23 cellular contexts compared by ENCODE assay signal in the genomic region with DNA sequence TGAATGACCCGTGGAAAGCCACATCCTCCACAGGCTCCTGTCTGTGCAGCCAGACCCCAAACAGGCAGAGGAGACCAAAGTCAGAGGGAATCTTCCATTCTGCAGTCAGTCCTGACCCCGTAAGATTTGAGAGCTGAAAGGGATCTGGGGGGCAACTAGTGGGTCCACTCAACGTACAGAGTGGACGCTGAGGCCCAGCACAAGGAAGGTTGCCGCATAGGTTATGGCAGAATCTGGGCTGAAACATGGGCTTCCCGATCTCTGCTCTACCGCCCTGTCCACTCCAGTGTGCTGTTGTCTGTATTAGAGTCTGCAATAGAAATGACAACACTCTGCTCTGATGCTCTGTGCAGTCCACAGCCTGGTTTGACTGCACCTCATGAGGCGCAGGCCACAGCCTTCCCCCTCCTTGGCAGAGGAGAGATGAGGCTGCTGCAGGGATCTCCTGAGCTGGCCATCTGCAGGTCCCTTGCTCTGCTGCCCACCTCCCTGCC. TPM values are rescaled to one million over a fixed set of nuclear protein-coding genes. Genes with fewer than 3 reads are reported as not detected.
A peak's percentile ranks its signal among the peaks of the same experiment; 100 is the strongest.
DNase-seq lines count a peak whose midpoint lies in the region; ATAC-seq, FAIRE-seq and TF ChIP-seq lines count a peak whose summit lies in the region.
"Had no signal": no experiment of that assay in that cellular context is flagged by ENCODE, and none has a peak within 500 bp of the region (broad histone marks: within the 10 kb centered on the region; RNA-seq: fewer than 3 reads in every experiment).

No MANE protein-coding gene starts in this region.

- H2BK5ac ChIP-seq in H1 (ENCODE audit: low read depth, low read length), result no peak overlapping the region

- H3K56ac ChIP-seq in H1 (replicated peaks; ENCODE audit: insufficient read length, low read depth, low read length), result no peak overlapping the region

- CTCF ChIA-PET in Caco-2 (lab: Charles Lee) (interaction anchor here (4.8 kb wide), 1 partner anchor 60 kb away, joined by 27 read pairs; no protein-coding TSS in a partner anchor), H1 (lab: Charles Lee; ENCODE audit: partially characterized antibody) (interaction anchor here (1.1 to 12.1 kb wide), 6 partner anchors 11 to 93 kb away, joined by 3 to 117 read pairs (median 4); a partner anchor contains a TSS)

- H3F3A ChIP-seq in neural progenitor cell (ENCODE audit: low read depth), result peaks cover 34% of the 10 kb centered on the region

- FAIRE-seq in H1 (lab: Jason Lieb, UNC), result no peak

- 91% methylated on average over 8 of the region's 8 CpGs; no CpG with 5 or more reads in 1 of the 2 experiments for WGBS in H1 (ENCODE audit: extremely low coverage in 1 of 2, insufficient coverage in 1 of 2, insufficient read length in 1 of 2, insufficient replicate concordance in 2 of 2, low coverage in 1 of 2, low lambda C conversion rate in 2 of 2, missing lambda C conversion rate in 1 of 2), 2 experiments
- 94 to 97% methylated on average over 8 of the region's 8 CpGs for WGBS in aorta, 2 donors

- H3K9me3 Mint-ChIP-seq in Caco-2 (ENCODE audit: unreplicated experiment) (no peaks in the 10 kb centered on the region), neural progenitor cell (no peaks in the 10 kb centered on the region)
- H3K9me3 Mint-ChIP-seq: activated naive CD8-positive, alpha-beta T cell treated with anti-CD3 and anti-CD28 coated beads, Interleukin-2, amount 50 U/mL, for 24 hours; activated T-cell treated with anti-CD3 and anti-CD28 coated beads, Interleukin-2, amount 50 U/mL, for 4 hours; CD4-positive, alpha-beta T cell; HFFc6; natural killer cell had no signal

- peak overlapping the region; percentile 97 for H3K4me2 ChIP-seq in BLaER1
- no peak overlapping the region for H3K4me2 ChIP-seq in H1 (ENCODE audit: insufficient read depth in 1 of 2, low read depth in 2 of 2, low read length in 2 of 2)
- H3K4me2 ChIP-seq in neural progenitor cell, result no peak overlapping the region

- no peak overlapping the region for H4K91ac ChIP-seq in H1 (replicated peaks; ENCODE audit: insufficient read length, low read length)

- no TSS peak for BruUV-seq in Caco-2 (replicated peaks; lab: Mats Ljungman, UMichigan)

- H3K9me3 ChIP-seq in BLaER1 (no peaks in the 10 kb centered on the region), Caco-2 (no peaks in the 10 kb centered on the region), H1 (ENCODE audit: insufficient read depth in 2 of 2, low read depth in 1 of 2, low read length in 1 of 2) (no peaks in the 10 kb centered on the region), gastrocnemius medialis (no peaks in the 10 kb centered on the region), neural progenitor cell (ENCODE audit: low read depth) (no peaks in the 10 kb centered on the region), aorta (ENCODE audit: control insufficient read depth, low read length) (no peaks in the 10 kb centered on the region)

- no peak overlapping the region for H3K18ac ChIP-seq in H1 (ENCODE audit: extremely low read depth, low read length)

- no peak overlapping the region for H2BK120ac ChIP-seq in H1 (replicated peaks; ENCODE audit: low read depth, low read length)

- H3K27me3 ChIP-seq in BLaER1 (no peaks in the 10 kb centered on the region), Caco-2 (replicated peaks; ENCODE audit: control insufficient read depth, insufficient read depth, low read length) (no peaks in the 10 kb centered on the region), H1 (replicated peaks in 1 of 4; ENCODE audit: control insufficient read depth in 3 of 4, extremely low read depth in 1 of 4, insufficient read depth in 3 of 4, low read length in 3 of 4) (peaks cover 0 to 3% (median 1%) of the 10 kb centered on the region in 4 experiments; a peak in 4 of 7 replicates), gastrocnemius medialis (no peaks in the 10 kb centered on the region), neural progenitor cell (peaks cover 34% of the 10 kb centered on the region), aorta (ENCODE audit: control insufficient read depth in 1 of 2, insufficient read depth in 2 of 2, low read length in 1 of 2) (no peaks in the 10 kb centered on the region)
- H3K27me3 ChIP-seq: brain microvascular endothelial cell had no signal

- no peaks in the 10 kb centered on the region for H3K23me2 ChIP-seq in H1 (ENCODE audit: low read depth, low read length)

- H3K27ac ChIP-seq in BLaER1 (peak overlapping the region; percentile 98), H1 (ENCODE audit: low read depth, low read length) (no peak overlapping the region), gastrocnemius medialis (peak overlapping the region; percentile 22 to 83 (median 59)), neural progenitor cell (no peak overlapping the region), aorta (ENCODE audit: low read depth in 1 of 2, low read length in 2 of 2) (peak overlapping the region in 1 of 2 donors; percentile 39)
- H3K27ac ChIP-seq: brain microvascular endothelial cell, GM23248, HL-60, RWPE1 had no signal

- H3K36me3 Mint-ChIP-seq in Caco-2 (ENCODE audit: insufficient read depth, unreplicated experiment), result peaks cover 19% of the 10 kb centered on the region
- H3K36me3 Mint-ChIP-seq in neural progenitor cell, result peaks cover 7% of the 10 kb centered on the region

- no peak overlapping the region for H2BK15ac ChIP-seq in H1 (ENCODE audit: low read length)

- H3K4me1 Mint-ChIP-seq in Caco-2 (ENCODE audit: low read depth, unreplicated experiment), result peaks cover 48% of the 10 kb centered on the region
- H3K4me1 Mint-ChIP-seq in neural progenitor cell, result peaks cover 35% of the 10 kb centered on the region

- no peak overlapping the region for H3K14ac ChIP-seq in H1 (ENCODE audit: insufficient read length)

- POLR2A ChIA-PET in Caco-2 (lab: Charles Lee) (no interaction called here), H1 (lab: Charles Lee; ENCODE audit: partially characterized antibody) (interaction anchor here (0.6 to 1.8 kb wide), 4 partner anchors 11 to 18 kb away, joined by 3 to 5 read pairs (median 4); a partner anchor contains a TSS)

- TF ChIP-seq RAD21 in H1 (IDR thresholded peaks at IDR 0.05 in 1 of 2, conservative IDR thresholded peaks at IDR 0.05 in 1 of 2; ENCODE audit: low read depth in 2 of 2, low read length in 2 of 2), result no peak

- H4K20me1 ChIP-seq in BLaER1 (no peaks in the 10 kb centered on the region), H1 (replicated peaks in 1 of 2; ENCODE audit: control insufficient read depth in 1 of 2, insufficient read depth in 2 of 2, low read length in 2 of 2) (no peaks in the 10 kb centered on the region), neural progenitor cell (ENCODE audit: low read depth) (peaks cover 13% of the 10 kb centered on the region)

- 0 out of 2 replicates have a peak overlapping the region, but pooled peaks have one; percentile 53 for H2BK12ac ChIP-seq in H1 (ENCODE audit: low read depth, low read length)

- no peak for TF ChIP-seq EP300 in H1 (IDR thresholded peaks at IDR 0.05; ENCODE audit: borderline replicate concordance in 1 of 2, low read depth in 2 of 2, low read length in 2 of 2)

- peak overlapping the region; percentile 31 for H3K9ac ChIP-seq in BLaER1
- no peak overlapping the region for H3K9ac ChIP-seq in H1 (replicated peaks in 1 of 4; ENCODE audit: extremely low read depth in 1 of 4, low read depth in 3 of 4, low read length in 3 of 4)
- no peak overlapping the region for H3K9ac ChIP-seq in neural progenitor cell
- H3K9ac ChIP-seq: GM23248 had no signal

- no peak overlapping the region for H4K5ac ChIP-seq in H1 (ENCODE audit: insufficient read length, low read depth, low read length)

- DNase-seq in Caco-2 (no peak), H1 (ENCODE audit: low read depth in 1 of 2, low spot score in 2 of 2) (no peak), gastrocnemius medialis (no peak), neural progenitor cell (ENCODE audit: low spot score) (no peak), aorta (no peak), epidermal melanocyte (ENCODE audit: insufficient read length, low spot score) (no peak)
- no peak for DNase-seq in activated effector memory CD4-positive, alpha-beta T cell treated with Interleukin-2 at 50 U/mL for 16 hours
- DNase-seq: activated naive CD8-positive, alpha-beta T cell treated with anti-CD3 and anti-CD28 coated beads, Interleukin-2, amount 50 U/mL, for 24 hours; activated T-cell treated with anti-CD3 and anti-CD28 coated beads, Interleukin-2, amount 50 U/mL, for 4 hours; brain microvascular endothelial cell; CD4-positive, alpha-beta T cell; cortex of kidney; foreskin melanocyte; GM23248; HFFc6; natural killer cell; NCI-H1694 treated with DMSO at 0.1 percent for 48 hours; NCI-H2171; NCI-H510A had no signal

- H2BK20ac ChIP-seq in H1 (ENCODE audit: low read length), result no peak overlapping the region

- in situ Hi-C loops in gastrocnemius medialis (cut with MboI; ENCODE audit: low sequenced_read_pairs in 4 of 4), result loop anchor here in 2 of 4 donors (25.0 kb wide), 2 partner anchors 1020 to 1580 kb away; a partner anchor contains a TSS

- H3K4me3 Mint-ChIP-seq in Caco-2 (ENCODE audit: unreplicated experiment), result no peak overlapping the region
- no peak overlapping the region for H3K4me3 Mint-ChIP-seq in neural progenitor cell
- H3K4me3 Mint-ChIP-seq: activated naive CD8-positive, alpha-beta T cell treated with anti-CD3 and anti-CD28 coated beads, Interleukin-2, amount 50 U/mL, for 24 hours; activated T-cell treated with anti-CD3 and anti-CD28 coated beads, Interleukin-2, amount 50 U/mL, for 4 hours; CD4-positive, alpha-beta T cell; HFFc6; natural killer cell had no signal

- H2AFZ ChIP-seq in H1 (ENCODE audit: low read length) (no peak overlapping the region), neural progenitor cell (replicated peaks) (no peak overlapping the region)
- H2AFZ ChIP-seq: GM23248 had no signal

- H3K4ac ChIP-seq in H1 (replicated peaks; ENCODE audit: insufficient read length, low read depth, low read length), result no peak overlapping the region

- ATAC-seq in gastrocnemius medialis (no peak), aorta (ENCODE audit: low FRiP score) (no peak)
- ATAC-seq: activated naive CD8-positive, alpha-beta T cell treated with anti-CD3 and anti-CD28 coated beads, Interleukin-2, amount 50 U/mL, for 24 hours; activated T-cell treated with anti-CD3 and anti-CD28 coated beads, Interleukin-2, amount 50 U/mL, for 4 hours; esophagus mucosa; natural killer cell had no signal

- H3K23ac ChIP-seq in H1 (ENCODE audit: insufficient read length), result no peak overlapping the region

- peaks cover 5% of the 10 kb centered on the region; the same call in 1 of the 2 replicates for H3K36me3 ChIP-seq in BLaER1
- H3K36me3 ChIP-seq in Caco-2 (ENCODE audit: control insufficient read depth, insufficient read depth, low read length), result no peaks in the 10 kb centered on the region
- peaks cover 0 to 3% (median 1%) of the 10 kb centered on the region in 4 experiments; a peak in 1 of 8 replicates for H3K36me3 ChIP-seq in H1 (ENCODE audit: control insufficient read depth in 2 of 4, insufficient read depth in 4 of 4, low read length in 3 of 4)
- H3K36me3 ChIP-seq in gastrocnemius medialis, result no peaks in the 10 kb centered on the region
- H3K36me3 ChIP-seq in neural progenitor cell, result no peaks in the 10 kb centered on the region
- H3K36me3 ChIP-seq in aorta (ENCODE audit: control insufficient read depth in 1 of 2, insufficient read depth in 2 of 2, low read length in 1 of 2), result no peaks in the 10 kb centered on the region
- H3K36me3 ChIP-seq: brain microvascular endothelial cell had no signal

- H3K27ac Mint-ChIP-seq in Caco-2 (ENCODE audit: unreplicated experiment) (peak overlapping the region; percentile 96), neural progenitor cell (no peak overlapping the region)
- H3K27ac Mint-ChIP-seq: activated naive CD8-positive, alpha-beta T cell treated with anti-CD3 and anti-CD28 coated beads, Interleukin-2, amount 50 U/mL, for 24 hours; CD4-positive, alpha-beta T cell; HFFc6 had no signal

- H3K79me2 ChIP-seq in H1 (ENCODE audit: control insufficient read depth in 1 of 2, insufficient read depth in 2 of 2, low read length in 2 of 2), result no peaks in the 10 kb centered on the region
- no peaks in the 10 kb centered on the region for H3K79me2 ChIP-seq in neural progenitor cell (ENCODE audit: low read depth)

- TF ChIP-seq CTCF in Caco-2 (IDR thresholded peaks at IDR 0.05; ENCODE audit: insufficient read depth in 1 of 2, low read depth in 1 of 2, low read length in 1 of 2, severe bottlenecking in 1 of 2, unreplicated experiment in 1 of 2) (no peak), H1 (IDR thresholded peaks at IDR 0.05; ENCODE audit: control extremely low read depth in 1 of 3, insufficient read depth in 1 of 3, low read depth in 1 of 3, low read length in 3 of 3) (no peak), gastrocnemius medialis (IDR thresholded peaks at IDR 0.05 in 4 of 5, conservative IDR thresholded peaks at IDR 0.05 in 1 of 5) (no peak), neural progenitor cell (IDR thresholded peaks at IDR 0.05) (no peak)

- TF ChIP-seq POLR2A in H1 (IDR thresholded peaks at IDR 0.05; ENCODE audit: control extremely low read depth in 1 of 2, low read depth in 2 of 2, low read length in 2 of 2) (no peak), gastrocnemius medialis (IDR thresholded peaks at IDR 0.05) (no peak)

- no peaks in the 10 kb centered on the region for H3K27me3 Mint-ChIP-seq in Caco-2 (ENCODE audit: insufficient read depth, unreplicated experiment)
- H3K27me3 Mint-ChIP-seq in neural progenitor cell (ENCODE audit: insufficient read depth, low read depth), result peaks cover 4% of the 10 kb centered on the region
- H3K27me3 Mint-ChIP-seq: activated naive CD8-positive, alpha-beta T cell treated with anti-CD3 and anti-CD28 coated beads, Interleukin-2, amount 50 U/mL, for 24 hours; CD4-positive, alpha-beta T cell had no signal

- intact Hi-C loops in Caco-2 (cut with micrococcal nuclease; ENCODE audit: unreplicated experiment), result no loop called here
- intact Hi-C loops in gastrocnemius medialis (cut with DNase I; ENCODE audit: low total_unique reads), result loop anchor here (10.0 kb wide), 1 partner anchor 432 kb away; no protein-coding TSS in a partner anchor
- intact Hi-C loops in aorta (cut with DNase I), result no loop called here

- H3K4me3 ChIP-seq in BLaER1 (no peak overlapping the region), Caco-2 (ENCODE audit: low read depth, low read length) (no peak overlapping the region), H1 (ENCODE audit: extremely low read depth in 1 of 4, insufficient read depth in 2 of 4, low read depth in 3 of 4, low read length in 4 of 4) (no peak overlapping the region), gastrocnemius medialis (no peak overlapping the region), neural progenitor cell (no peak overlapping the region), aorta (ENCODE audit: low read length in 2 of 2) (no peak overlapping the region)
- H3K4me3 ChIP-seq: GM23248 had no signal

- no peak overlapping the region for H4K8ac ChIP-seq in H1 (ENCODE audit: extremely low read depth, insufficient read depth, low read length)

- no peak overlapping the region; the same call in 1 of the 2 replicates for H2AK5ac ChIP-seq in H1 (ENCODE audit: low read depth, low read length)

- H3K79me1 ChIP-seq in H1 (ENCODE audit: low read depth, low read length), result no peaks in the 10 kb centered on the region

- peaks cover 90% of the 10 kb centered on the region for H3K4me1 ChIP-seq in BLaER1
- peaks cover 60% of the 10 kb centered on the region for H3K4me1 ChIP-seq in Caco-2
- peaks cover 4 to 39% (median 22%) of the 10 kb centered on the region in 4 experiments; a peak in 6 of 7 replicates for H3K4me1 ChIP-seq in H1 (replicated peaks in 1 of 4; ENCODE audit: control insufficient read depth in 3 of 4, insufficient read depth in 4 of 4, low read length in 3 of 4)
- H3K4me1 ChIP-seq in gastrocnemius medialis, result peaks cover 60 to 68% of the 10 kb centered on the region in 2 donors
- peaks cover 36% of the 10 kb centered on the region for H3K4me1 ChIP-seq in neural progenitor cell
- H3K4me1 ChIP-seq in aorta (ENCODE audit: control insufficient read depth in 1 of 2, insufficient read depth in 2 of 2, low read length in 2 of 2), result peaks cover 8 to 15% of the 10 kb centered on the region in 2 donors

RNA-seq across cellular contexts. Expression of a gene that starts 7.9 kb away (rescaled TPM):
- 46.5 and 60.8 TPM in 2 replicates for total RNA-seq in Caco-2 (2022)
- total RNA-seq in H1 (2021; fragmentation: NEBNext Ultra II Directional; extraction: Animal tissue kit (Norgen Biotek cat#: 25700)), result 42.5 and 45.2 TPM in 2 replicates
- polyA plus RNA-seq in H1 (2011; rRNA removed), result 9.6 and 18.2 TPM in 2 replicates
- polyA plus RNA-seq in H1 (2011; cell fraction: cytosol; rRNA removed), result 20.3 TPM
- polyA plus RNA-seq in H1 (2011; cell fraction: nucleus; rRNA removed), result 7.0 TPM
- polyA plus RNA-seq in H1 (2012, experiment 1 of 2), result 18.8 to 33.6 TPM (median 19.8 TPM) in 4 replicates
- polyA plus RNA-seq in H1 (2012, experiment 2 of 2), result 2.6 TPM
- 40.3 TPM for polyA plus RNA-seq in H1 (2013, experiment 1 of 2)
- 40.4 TPM for polyA plus RNA-seq in H1 (2013, experiment 2 of 2)
- 10.3 and 11.8 TPM in 2 replicates for polyA minus RNA-seq in H1 (2011; rRNA and poly(A)+ RNA removed)
- polyA minus RNA-seq in H1 (2011; cell fraction: cytosol; rRNA and poly(A)+ RNA removed), result 7.1 TPM
- polyA minus RNA-seq in H1 (2011; cell fraction: nucleus; rRNA and poly(A)+ RNA removed), result 10.3 TPM
- 10 to 100 TPM in 2 of 4 donors, 1 to 10 TPM in 2; 3.6 to 12.3 (median 8.1) TPM for total RNA-seq in gastrocnemius medialis
- total RNA-seq in neural progenitor cell (ENCODE audit: low replicate concordance), result 60.2 and 81.0 TPM in 2 replicates
- 10 to 100 TPM; 19.6 to 20.9 TPM for total RNA-seq in aorta
- polyA plus RNA-seq in aorta, result 10 to 100 TPM; 12.4 to 20.3 TPM

RNA-seq across cellular contexts. Expression of a gene that starts 14.2 kb away (rescaled TPM):
- 7.0 and 13.6 TPM in 2 replicates for total RNA-seq in Caco-2 (2022)
- 0.67 and 0.80 TPM in 2 replicates for total RNA-seq in H1 (2021; fragmentation: NEBNext Ultra II Directional; extraction: Animal tissue kit (Norgen Biotek cat#: 25700))
- polyA plus RNA-seq in H1 (2011; rRNA removed), result 4.5 and 5.3 TPM in 2 replicates
- polyA plus RNA-seq in H1 (2011; cell fraction: cytosol; rRNA removed), result 3.6 TPM
- polyA plus RNA-seq in H1 (2011; cell fraction: nucleus; rRNA removed), result 6.4 TPM
- polyA plus RNA-seq in H1 (2012, experiment 1 of 2), result 1.5 to 2.8 TPM (median 2.0 TPM) in 4 replicates
- polyA plus RNA-seq in H1 (2012, experiment 2 of 2), result 1.9 TPM
- 0.14 TPM for polyA plus RNA-seq in H1 (2013, experiment 1 of 2)
- 0.07 TPM for polyA plus RNA-seq in H1 (2013, experiment 2 of 2)
- polyA minus RNA-seq in H1 (2011; rRNA and poly(A)+ RNA removed), result 6.2 and 6.3 TPM in 2 replicates
- 2.8 TPM for polyA minus RNA-seq in H1 (2011; cell fraction: cytosol; rRNA and poly(A)+ RNA removed)
- 6.5 TPM for polyA minus RNA-seq in H1 (2011; cell fraction: nucleus; rRNA and poly(A)+ RNA removed)
- 100 to 1,000 TPM in 2 of 4 donors, 10 to 100 TPM in 2; 83.4 to 331 (median 120) TPM for total RNA-seq in gastrocnemius medialis
- 0.71 TPM in 1 of 2 replicates, not detected in the other for total RNA-seq in neural progenitor cell (ENCODE audit: low replicate concordance)
- total RNA-seq in aorta, result 100 to 1,000 TPM in 1 of 2 donors, 10 to 100 TPM in 1; 84.2 to 254 TPM
- polyA plus RNA-seq in aorta, result 100 to 1,000 TPM in 1 of 2 donors, 10 to 100 TPM in 1; 55.2 to 492 TPM
- total RNA-seq: CD4-positive, alpha-beta T cell; natural killer cell had no signal

RNA-seq across cellular contexts. Expression of a gene that starts 33.2 kb away (rescaled TPM):
- total RNA-seq in Caco-2 (2022), result 40.8 and 55.6 TPM in 2 replicates
- 12.3 and 14.5 TPM in 2 replicates for total RNA-seq in H1 (2021; fragmentation: NEBNext Ultra II Directional; extraction: Animal tissue kit (Norgen Biotek cat#: 25700))
- polyA plus RNA-seq in H1 (2011; rRNA removed), result 14.3 and 16.1 TPM in 2 replicates
- 17.1 TPM for polyA plus RNA-seq in H1 (2011; cell fraction: cytosol; rRNA removed)
- 36.6 TPM for polyA plus RNA-seq in H1 (2011; cell fraction: nucleus; rRNA removed)
- 7.0 to 11.7 TPM (median 8.8 TPM) in 4 replicates for polyA plus RNA-seq in H1 (2012, experiment 1 of 2)
- 5.5 TPM for polyA plus RNA-seq in H1 (2012, experiment 2 of 2)
- 7.2 TPM for polyA plus RNA-seq in H1 (2013, experiment 1 of 2)
- polyA plus RNA-seq in H1 (2013, experiment 2 of 2), result 6.4 TPM
- 12.2 and 16.5 TPM in 2 replicates for polyA minus RNA-seq in H1 (2011; rRNA and poly(A)+ RNA removed)
- polyA minus RNA-seq in H1 (2011; cell fraction: cytosol; rRNA and poly(A)+ RNA removed), result 6.1 TPM
- polyA minus RNA-seq in H1 (2011; cell fraction: nucleus; rRNA and poly(A)+ RNA removed), result 29.0 TPM
- 10 to 100 TPM in 3 of 4 donors, 1 to 10 TPM in 1; 9.4 to 39.7 (median 24.0) TPM for total RNA-seq in gastrocnemius medialis
- total RNA-seq in neural progenitor cell (ENCODE audit: low replicate concordance), result 3.1 and 9.7 TPM in 2 replicates
- total RNA-seq in aorta, result 10 to 100 TPM; 26.7 to 82.1 TPM
- polyA plus RNA-seq in aorta, result 10 to 100 TPM; 13.5 to 32.0 TPM

Comparison
In these comparisons a context has a peak if more than half of its experiments do, and no peak if none do; other contexts are left out.
1. H3K27ac ChIP-seq: peak in BLaER1 (single experiment) and gastrocnemius medialis (4 of 4); none in H1 (single experiment) and neural progenitor cell (single experiment).